In the genomic region with DNA sequence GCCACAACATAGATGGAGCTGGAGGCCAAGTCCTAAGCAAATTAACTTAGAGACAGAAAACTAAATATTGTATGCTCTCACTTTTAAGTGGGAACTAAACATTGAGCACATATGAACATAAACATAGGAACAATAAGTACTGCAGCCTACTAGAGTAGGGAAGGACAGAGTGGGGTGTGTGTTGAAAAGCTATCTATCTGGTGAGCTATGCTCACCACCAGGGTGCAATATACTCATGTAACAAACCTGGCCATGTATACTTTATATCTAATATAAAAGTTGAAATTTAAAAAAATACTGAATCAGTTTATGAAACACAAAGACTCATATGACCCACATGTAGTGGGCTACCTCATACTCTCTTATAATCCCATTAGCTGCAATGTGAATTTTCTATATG, we compare ENCODE assay signal across 20 cellular contexts.
DNase-seq lines count a peak whose midpoint lies in the region; ATAC-seq and TF ChIP-seq lines count a peak whose summit lies in the region.
"Had no signal": no experiment of that assay in that cellular context is flagged by ENCODE, and none has a peak within 500 bp of the region (broad histone marks: within the 10 kb centered on the region; RNA-seq: fewer than 3 reads in every experiment).

No MANE protein-coding gene starts in this region.

- CTCF ChIA-PET in MCF 10A (lab: Yijun Ruan, JAX), result interaction anchor here (0.6 to 1.0 kb wide), 4 partner anchors 15 to 1240 kb away, joined by 3 to 4 read pairs (median 3); no protein-coding TSS in a partner anchor

- intact Hi-C loops in MCF 10A (cut with micrococcal nuclease), result loop anchor here (2.0 to 10.0 kb wide), 2 partner anchors 687 to 883 kb away; no protein-coding TSS in a partner anchor
- intact Hi-C loops in breast epithelium (cut with DNase I; ENCODE audit: low total_unique reads), result no loop called here

- H3K27ac Mint-ChIP-seq in MCF 10A (ENCODE audit: low read depth, unreplicated experiment) (no peak overlapping the region), type B pancreatic cell (no peak overlapping the region)
- H3K27ac Mint-ChIP-seq: activated naive CD4-positive, alpha-beta T cell treated with anti-CD3 and anti-CD28 coated beads for 36 hours; CD4-positive, alpha-beta T cell had no signal

- H3K27me3 ChIP-seq in breast epithelium (no peaks in the 10 kb centered on the region), gastroesophageal sphincter (no peaks in the 10 kb centered on the region)
- H3K27me3 ChIP-seq: esophagus squamous epithelium, sigmoid colon, uterus had no signal

- H3K4me1 Mint-ChIP-seq in MCF 10A (ENCODE audit: insufficient read depth, unreplicated experiment), result no peaks in the 10 kb centered on the region
- H3K4me1 Mint-ChIP-seq in type B pancreatic cell (ENCODE audit: unreplicated experiment), result no peaks in the 10 kb centered on the region

- BruUV-seq in MCF 10A (replicated peaks; lab: Mats Ljungman, UMichigan), result no TSS peak

- no peak for TF ChIP-seq EP300 in gastroesophageal sphincter (IDR thresholded peaks at IDR 0.05)

- H3K4me1 ChIP-seq in breast epithelium (no peaks in the 10 kb centered on the region), gastroesophageal sphincter (no peaks in the 10 kb centered on the region)
- H3K4me1 ChIP-seq: esophagus squamous epithelium, sigmoid colon, uterus had no signal

- no peaks in the 10 kb centered on the region for H3K27me3 Mint-ChIP-seq in MCF 10A (ENCODE audit: insufficient read depth, unreplicated experiment)
- H3K27me3 Mint-ChIP-seq in type B pancreatic cell, result no peaks in the 10 kb centered on the region
- H3K27me3 Mint-ChIP-seq: CD4-positive, alpha-beta T cell had no signal

- no peaks in the 10 kb centered on the region for H3K9me3 ChIP-seq in breast epithelium
- no peaks in the 10 kb centered on the region for H3K9me3 ChIP-seq in gastroesophageal sphincter
- H3K9me3 ChIP-seq: esophagus squamous epithelium, sigmoid colon, uterus had no signal

- H3K27ac ChIP-seq in breast epithelium, result no peak overlapping the region
- no peak overlapping the region for H3K27ac ChIP-seq in gastroesophageal sphincter
- H3K27ac ChIP-seq: esophagus squamous epithelium, sigmoid colon, uterus had no signal

- TF ChIP-seq POLR2A in breast epithelium (IDR thresholded peaks at IDR 0.05) (no peak), gastroesophageal sphincter (IDR thresholded peaks at IDR 0.05) (no peak)

- no peak overlapping the region for H3K4me3 Mint-ChIP-seq in MCF 10A (ENCODE audit: unreplicated experiment)
- H3K4me3 Mint-ChIP-seq in type B pancreatic cell, result no peak overlapping the region
- H3K4me3 Mint-ChIP-seq: activated naive CD4-positive, alpha-beta T cell treated with anti-CD3 and anti-CD28 coated beads for 36 hours; CD4-positive, alpha-beta T cell had no signal

- H3K9me3 Mint-ChIP-seq in MCF 10A (ENCODE audit: unreplicated experiment) (peaks cover 9% of the 10 kb centered on the region), type B pancreatic cell (no peaks in the 10 kb centered on the region)

- H3K4me3 ChIP-seq in breast epithelium (no peak overlapping the region), fibroblast of villous mesenchyme (ENCODE audit: low read depth, low read length) (no peak overlapping the region), gastroesophageal sphincter (no peak overlapping the region)
- H3K4me3 ChIP-seq: esophagus squamous epithelium, sigmoid colon, uterus had no signal

- H3K36me3 ChIP-seq in breast epithelium (no peaks in the 10 kb centered on the region), gastroesophageal sphincter (no peaks in the 10 kb centered on the region)
- H3K36me3 ChIP-seq: esophagus squamous epithelium, sigmoid colon, uterus had no signal

- ATAC-seq in gastroesophageal sphincter, result no peak

- H3K36me3 Mint-ChIP-seq in MCF 10A (ENCODE audit: insufficient read depth, unreplicated experiment) (no peaks in the 10 kb centered on the region), type B pancreatic cell (no peaks in the 10 kb centered on the region)

- POLR2A ChIA-PET in MCF 10A (lab: Yijun Ruan, JAX), result no interaction called here

- DNase-seq in MCF 10A (ENCODE audit: unreplicated experiment) (peak; percentile 17), breast epithelium (ENCODE audit: low spot score in 2 of 2) (no peak), RKO (ENCODE audit: low spot score) (peak; percentile 2), fibroblast of villous mesenchyme (ENCODE audit: low read depth) (peak; percentile 1), type B pancreatic cell (ENCODE audit: extremely low spot score, unreplicated experiment) (no peak), NCI-H446 treated with DMSO at 0.1 percent for 48 hours (lab: John Stamatoyannopoulos, UW) (no peak), NCI-H345 treated with DMSO at 0.1 percent for 48 hours (lab: John Stamatoyannopoulos, UW; ENCODE audit: unreplicated experiment) (no peak)
- DNase-seq: activated naive CD4-positive, alpha-beta T cell treated with anti-CD3 and anti-CD28 coated beads for 36 hours; activated T-cell treated with anti-CD3 and anti-CD28 coated beads for 4 hours; CD4-positive, alpha-beta T cell; DMS79 treated with DMSO at 0.1 percent for 48 hours; esophagus squamous epithelium; kidney; NCI-H2081; NCI-H82; RPMI8226; sigmoid colon; stimulated activated CD4-positive, alpha-beta T cell treated with anti-CD3 and anti-CD28 coated beads, Interleukin-2, amount 100 ng/mL, for 24 hours; uterus had no signal

- TF ChIP-seq CTCF in MCF 10A (IDR thresholded peaks at IDR 0.05; ENCODE audit: unreplicated experiment) (peak; percentile 13), breast epithelium (IDR thresholded peaks at IDR 0.05) (no peak), fibroblast of villous mesenchyme (IDR thresholded peaks at IDR 0.05; ENCODE audit: insufficient read depth, low read depth, low read length) (no peak), type B pancreatic cell (conservative IDR thresholded peaks at IDR 0.05) (peak; percentile 41), gastroesophageal sphincter (IDR thresholded peaks at IDR 0.05) (no peak)

Comparison
In these comparisons a context has a peak if more than half of its experiments do, and no peak if none do; other contexts are left out.
1. DNase-seq: peak in MCF 10A (single experiment), RKO (single experiment) and fibroblast of villous mesenchyme (single experiment); none in breast epithelium (0 of 2), type B pancreatic cell (single experiment), NCI-H446 treated with DMSO at 0.1 percent for 48 hours (single experiment) and NCI-H345 treated with DMSO at 0.1 percent for 48 hours (single experiment).
2. CTCF ChIP-seq: peak in MCF 10A (single experiment) and type B pancreatic cell (single experiment); none in breast epithelium (0 of 3), fibroblast of villous mesenchyme (single experiment) and gastroesophageal sphincter (0 of 4).